Comparison of ENCODE assay signal across 9 cellular contexts in the genomic region with DNA sequence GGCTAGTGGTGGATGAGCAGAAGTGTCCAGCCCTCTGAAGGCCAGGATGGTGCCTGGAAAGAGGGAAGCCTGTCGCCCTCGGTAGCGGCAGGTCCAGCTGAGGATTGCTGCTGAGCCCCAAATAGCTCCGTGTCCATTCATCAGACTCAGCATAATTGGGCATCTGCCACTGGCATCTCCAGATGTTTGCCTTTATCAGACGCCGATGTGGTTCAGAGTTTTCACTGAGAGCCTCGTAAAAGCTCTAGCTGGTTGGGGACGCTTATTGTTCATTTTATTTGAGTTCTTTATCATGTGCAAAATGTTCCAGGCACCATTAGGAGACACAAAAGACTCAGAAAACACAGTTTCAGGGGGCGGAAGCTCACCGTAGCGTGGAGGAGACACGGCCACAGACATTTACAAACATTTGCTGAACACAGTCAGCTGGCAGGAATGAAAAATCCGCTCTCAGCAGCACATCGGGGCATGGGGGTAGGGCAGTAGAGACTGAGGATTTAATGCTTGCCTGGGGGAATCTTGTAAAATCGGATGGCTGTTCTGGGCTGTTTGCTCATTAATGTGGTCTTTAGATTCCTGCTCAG. TPM values are rescaled to one million over a fixed set of nuclear protein-coding genes. Genes with fewer than 3 reads are reported as not detected.
DNase-seq lines count a peak whose midpoint lies in the region; ATAC-seq and TF ChIP-seq lines count a peak whose summit lies in the region.
"Had no signal": no experiment of that assay in that cellular context is flagged by ENCODE, and none has a peak within 500 bp of the region (broad histone marks: within the 10 kb centered on the region; RNA-seq: fewer than 3 reads in every experiment).

No MANE protein-coding gene starts in this region.

- TF ChIP-seq CTCF in AG09319 (IDR thresholded peaks at IDR 0.05; ENCODE audit: low read depth, low read length) (no peak), brain (conservative IDR thresholded peaks at IDR 0.05) (no peak), psoas muscle (IDR thresholded peaks at IDR 0.05) (no peak)

- no peaks in the 10 kb centered on the region for H3K9me3 Mint-ChIP-seq in brain

- 33 to 44% (median 34%) methylated on average over 15 of the region's 15 CpGs for WGBS in psoas muscle, 3 donors

- ATAC-seq in psoas muscle, result no peak
- no peak for ATAC-seq in GM19467 (IDR thresholded peaks at IDR 0.05; ENCODE audit: unreplicated experiment)

- H3K36me3 ChIP-seq in psoas muscle (ENCODE audit: insufficient read depth in 1 of 2, low read depth in 1 of 2), result no peaks in the 10 kb centered on the region

- peaks cover 55% of the 10 kb centered on the region for H3K4me1 Mint-ChIP-seq in brain

- H3K36me3 Mint-ChIP-seq in brain, result no peaks in the 10 kb centered on the region

- H3K27me3 Mint-ChIP-seq in brain, result peaks cover 4% of the 10 kb centered on the region

- no peak overlapping the region for H3K27ac ChIP-seq in psoas muscle

- H3K4me3 ChIP-seq in psoas muscle, result no peak overlapping the region

- H3K27ac Mint-ChIP-seq in brain, result peak overlapping the region in 3 of 5 experiments; percentile 54 to 90 (median 67)

- DNase-seq in AG09319 (ENCODE audit: extremely low read depth, low read depth), result peak; percentile 5
- DNase-seq in M059J (ENCODE audit: low read depth), result peak; percentile 48
- peak; percentile 36 for DNase-seq in myocyte (ENCODE audit: low read depth)
- no peak for DNase-seq in psoas muscle
- DNase-seq in OCI-M2 (lab: John Stamatoyannopoulos, UW; ENCODE audit: unreplicated experiment), result no peak
- no peak for DNase-seq in NCI-H1930 (lab: John Stamatoyannopoulos, UW)
- DNase-seq: NCI-H524 treated with DMSO at 0.1 percent for 48 hours had no signal

- no peaks in the 10 kb centered on the region for H3K9me3 ChIP-seq in psoas muscle

- no peaks in the 10 kb centered on the region for H3K4me1 ChIP-seq in psoas muscle

- intact Hi-C loops in psoas muscle (cut with DNase I), result no loop called here

- H3K27me3 ChIP-seq in psoas muscle (ENCODE audit: insufficient read depth in 3 of 3, low read length in 2 of 3), result no peaks in the 10 kb centered on the region

- peak overlapping the region; percentile 8 to 66 (median 49) for H3K4me3 Mint-ChIP-seq in brain

RNA-seq across cellular contexts. Expression of a gene that starts 41.8 kb away (rescaled TPM):
- total RNA-seq in M059J (2014; rRNA removed; shearing (Covaris generic)), result 0.25 TPM in 1 of 2 replicates, not detected in the other
- 60.8 TPM for polyA plus RNA-seq in brain (ENCODE audit: insufficient read depth, low read depth, low replicate concordance)
- 0.05 TPM in 1 of 2 replicates, not detected in the other for total RNA-seq in myocyte
- polyA plus RNA-seq in myocyte (2012), result 0.53 TPM
- total RNA-seq in psoas muscle, result under 1 TPM; 0.04 to 0.21 (median 0.11) TPM
- polyA plus RNA-seq in psoas muscle, result under 1 TPM; 0.04 to 0.18 (median 0.08) TPM

Comparison
In these comparisons a context has a peak if more than half of its experiments do, and no peak if none do; other contexts are left out.
1. DNase-seq: peak in AG09319 (single experiment), M059J (single experiment) and myocyte (single experiment); none in psoas muscle (0 of 2), OCI-M2 (single experiment) and NCI-H1930 (0 of 2).